ENCODE assay signal across 7 cellular contexts in genomic region chr13:61275251-61275650, GRCh38.
"Had no signal": no experiment of that assay in that cellular context is flagged by ENCODE, and none has a peak within 500 bp of the region (broad histone marks: within the 10 kb centered on the region; RNA-seq: fewer than 3 reads in every experiment).

No MANE protein-coding gene starts in this region.

- H3K9me3 ChIP-seq: HAP-1 had no signal

- H3K9ac ChIP-seq: GM23248 had no signal

- DNase-seq: GM23248, GOT3, H7, HFFc6, KBM-7 had no signal

- H3K36me3 ChIP-seq: HAP-1 had no signal

- H2AFZ ChIP-seq: GM23248 had no signal

- H3K4me1 ChIP-seq: HAP-1 had no signal

- H3K4me3 ChIP-seq: GM23248, HAP-1 had no signal

- H3K27ac ChIP-seq: GM23248, HL-60 had no signal
